ENCODE assay signal across 33 cellular contexts in the genomic region with DNA sequence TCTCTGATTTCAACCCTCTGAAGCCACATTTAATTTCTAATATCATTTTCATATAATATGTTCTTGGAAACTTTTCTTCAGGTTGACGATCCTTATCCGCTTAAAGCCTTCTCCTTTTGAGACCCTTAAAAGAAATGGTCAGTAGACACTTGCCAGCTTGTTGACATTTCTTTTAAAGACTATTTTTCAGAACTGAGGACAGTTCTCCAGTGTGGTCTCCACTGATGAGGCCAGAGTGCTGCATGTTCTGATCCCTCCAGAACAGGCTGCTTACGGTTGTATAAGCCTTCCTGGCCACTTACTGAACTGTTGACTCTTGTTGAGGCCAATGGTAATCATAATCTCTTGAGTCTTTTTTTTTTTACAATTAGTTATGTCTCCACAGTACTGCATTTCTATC.
A peak's percentile ranks its signal among the peaks of the same experiment; 100 is the strongest.
DNase-seq lines count a peak whose midpoint lies in the region; ATAC-seq and TF ChIP-seq lines count a peak whose summit lies in the region.
"Had no signal": no experiment of that assay in that cellular context is flagged by ENCODE, and none has a peak within 500 bp of the region (broad histone marks: within the 10 kb centered on the region; RNA-seq: fewer than 3 reads in every experiment).

No MANE protein-coding gene starts in this region.

- no peak overlapping the region for H2AFZ ChIP-seq in OCI-LY7 (ENCODE audit: low read length)

- no peak for DNase-seq in activated naive CD8-positive, alpha-beta T cell treated with anti-CD3 and anti-CD28 coated beads for 36 hours
- DNase-seq in activated naive CD8-positive, alpha-beta T cell treated with anti-CD3 and anti-CD28 coated beads, Interleukin-2, amount 50 U/mL, for 24 hours = no peak
- no peak for DNase-seq in chondrocyte (ENCODE audit: low spot score)
- no peak for DNase-seq in OCI-LY7 (ENCODE audit: low spot score)
- DNase-seq: 8988T; ACHN; AML-193; BE2C; C1 segment of cervical spinal cord; Caco-2; Calu3; CD4-positive, alpha-beta memory T cell; CD4-positive, alpha-beta T cell; CD4-positive, CD25-positive, alpha-beta regulatory T cell; CD8-positive, alpha-beta memory T cell; CD8-positive, alpha-beta T cell; COR-L47; DMS 273 treated with DMSO at 0.1 percent for 48 hours; DMS153; DMS53; DMS79; DMS79 treated with DMSO at 0.1 percent for 48 hours; DND-41; EL had no signal

- no TSS peak for BruUV-seq in OCI-LY7 (replicated peaks; lab: Mats Ljungman, UMichigan)

- POLR2A ChIA-PET in HEK293 (lab: Yijun Ruan, JAX) (no interaction called here), OCI-LY7 (lab: Charles Lee) (no interaction called here)

- no peaks in the 10 kb centered on the region for H3K9me3 ChIP-seq in HEK293 (ENCODE audit: control insufficient read depth, insufficient read depth, low read depth, low read length)
- H3K9me3 ChIP-seq in OCI-LY7 (ENCODE audit: low read length) = no peaks in the 10 kb centered on the region
- H3K9me3 ChIP-seq: A549, BE2C, Caco-2 had no signal

- no peaks in the 10 kb centered on the region for H3K4me1 Mint-ChIP-seq in activated naive CD8-positive, alpha-beta T cell treated with anti-CD3 and anti-CD28 coated beads for 36 hours
- H3K4me1 Mint-ChIP-seq in activated naive CD8-positive, alpha-beta T cell treated with anti-CD3 and anti-CD28 coated beads, Interleukin-2, amount 50 U/mL, for 24 hours = peaks cover 8% of the 10 kb centered on the region
- no peaks in the 10 kb centered on the region for H3K4me1 Mint-ChIP-seq in chondrocyte (ENCODE audit: low read depth)
- H3K4me1 Mint-ChIP-seq: B cell; CD14-positive monocyte; CD4-positive, alpha-beta memory T cell; CD8-positive, alpha-beta memory T cell had no signal

- H3K79me2 ChIP-seq in OCI-LY7 (ENCODE audit: insufficient read depth, low read depth, low read length) = no peaks in the 10 kb centered on the region

- TF ChIP-seq RAD21 in Ishikawa (IDR thresholded peaks at IDR 0.05; ENCODE audit: low read depth) = no peak

- TF ChIP-seq EP300 in Ishikawa (IDR thresholded peaks at IDR 0.05; ENCODE audit: borderline replicate concordance) = no peak

- H3K36me3 ChIP-seq in HEK293 (ENCODE audit: control insufficient read depth in 2 of 2, insufficient read depth in 1 of 2, low read length in 2 of 2) = no peaks in the 10 kb centered on the region
- no peaks in the 10 kb centered on the region for H3K36me3 ChIP-seq in OCI-LY7 (ENCODE audit: insufficient read depth, low read length)
- H3K36me3 ChIP-seq: BE2C; BLaER1; BLaER1 treated with 17β-estradiol and CSF1 and Interleukin-3, amounts not matched to agents 10 nM and 100 nM had no signal

- H3K36me3 Mint-ChIP-seq in activated naive CD8-positive, alpha-beta T cell treated with anti-CD3 and anti-CD28 coated beads for 36 hours = peaks cover 21% of the 10 kb centered on the region
- H3K36me3 Mint-ChIP-seq in activated naive CD8-positive, alpha-beta T cell treated with anti-CD3 and anti-CD28 coated beads, Interleukin-2, amount 50 U/mL, for 24 hours (ENCODE audit: low read depth) = peaks cover 10% of the 10 kb centered on the region
- H3K36me3 Mint-ChIP-seq in chondrocyte (ENCODE audit: low read depth) = no peaks in the 10 kb centered on the region
- H3K36me3 Mint-ChIP-seq: CD14-positive monocyte; CD4-positive, CD25-positive, alpha-beta regulatory T cell; CD8-positive, alpha-beta T cell had no signal

- intact Hi-C loops in OCI-LY7 (cut with micrococcal nuclease; ENCODE audit: unreplicated experiment) = no loop called here

- no peaks in the 10 kb centered on the region for H4K20me1 ChIP-seq in OCI-LY7 (ENCODE audit: insufficient read depth, low read length)
- H4K20me1 ChIP-seq: BLaER1; BLaER1 treated with 17β-estradiol and CSF1 and Interleukin-3, amounts not matched to agents 10 nM and 100 nM had no signal

- peak overlapping the region; percentile 28 for H3K27ac Mint-ChIP-seq in activated naive CD8-positive, alpha-beta T cell treated with anti-CD3 and anti-CD28 coated beads for 36 hours
- no peak overlapping the region for H3K27ac Mint-ChIP-seq in activated naive CD8-positive, alpha-beta T cell treated with anti-CD3 and anti-CD28 coated beads, Interleukin-2, amount 50 U/mL, for 24 hours
- H3K27ac Mint-ChIP-seq in chondrocyte (ENCODE audit: unreplicated experiment) = no peak overlapping the region
- H3K27ac Mint-ChIP-seq: B cell; CD4-positive, alpha-beta T cell; CD4-positive, CD25-positive, alpha-beta regulatory T cell; CD8-positive, alpha-beta T cell had no signal

- no peak for ATAC-seq in activated naive CD8-positive, alpha-beta T cell treated with anti-CD3 and anti-CD28 coated beads, Interleukin-2, amount 50 U/mL, for 24 hours
- ATAC-seq: A549; CD8-positive, alpha-beta T cell had no signal

- H3K4me3 ChIP-seq in HEK293 (ENCODE audit: low read depth, low read length) = no peak overlapping the region
- H3K4me3 ChIP-seq in OCI-LY7 (ENCODE audit: low read depth, low read length, poor library complexity, severe bottlenecking) = no peak overlapping the region
- H3K4me3 ChIP-seq: A549; BLaER1; BLaER1 treated with 17β-estradiol and CSF1 and Interleukin-3, amounts not matched to agents 10 nM and 100 nM had no signal

- TF ChIP-seq CTCF in HEK293 (tag by site-specific recombination; IDR thresholded peaks at IDR 0.05) (no peak), chondrocyte (IDR thresholded peaks at IDR 0.05) (no peak), OCI-LY7 (conservative IDR thresholded peaks at IDR 0.05; ENCODE audit: low read length) (no peak)

- H3K9me2 ChIP-seq in OCI-LY7 (ENCODE audit: insufficient read depth, low read length) = no peaks in the 10 kb centered on the region

- CTCF ChIA-PET in HEK293 (lab: Yijun Ruan, JAX) = no interaction called here
- CTCF ChIA-PET in OCI-LY7 (lab: Charles Lee; ENCODE audit: unreplicated experiment) = no interaction called here

- H3K27me3 Mint-ChIP-seq in activated naive CD8-positive, alpha-beta T cell treated with anti-CD3 and anti-CD28 coated beads for 36 hours = no peaks in the 10 kb centered on the region
- no peaks in the 10 kb centered on the region for H3K27me3 Mint-ChIP-seq in activated naive CD8-positive, alpha-beta T cell treated with anti-CD3 and anti-CD28 coated beads, Interleukin-2, amount 50 U/mL, for 24 hours
- H3K27me3 Mint-ChIP-seq in chondrocyte (ENCODE audit: low read depth) = peaks cover 8% of the 10 kb centered on the region
- H3K27me3 Mint-ChIP-seq: B cell; CD4-positive, alpha-beta T cell had no signal

- no peak overlapping the region for H3K4me3 Mint-ChIP-seq in activated naive CD8-positive, alpha-beta T cell treated with anti-CD3 and anti-CD28 coated beads for 36 hours
- no peak overlapping the region for H3K4me3 Mint-ChIP-seq in activated naive CD8-positive, alpha-beta T cell treated with anti-CD3 and anti-CD28 coated beads, Interleukin-2, amount 50 U/mL, for 24 hours
- no peak overlapping the region for H3K4me3 Mint-ChIP-seq in chondrocyte (ENCODE audit: unreplicated experiment)
- H3K4me3 Mint-ChIP-seq: B cell; CD14-positive monocyte; CD4-positive, alpha-beta memory T cell; CD4-positive, alpha-beta T cell; CD4-positive, CD25-positive, alpha-beta regulatory T cell; CD8-positive, alpha-beta memory T cell; CD8-positive, alpha-beta T cell had no signal

- H3K27ac ChIP-seq in HEK293 (ENCODE audit: extremely low read depth, low read depth, low read length) (no peak overlapping the region), OCI-LY7 (ENCODE audit: low read depth, low read length, poor library complexity, severe bottlenecking) (no peak overlapping the region)
- H3K27ac ChIP-seq: 22Rv1; A549; BLaER1; BLaER1 treated with 17β-estradiol and CSF1 and Interleukin-3, amounts not matched to agents 10 nM and 100 nM; C4-2B had no signal

- H3K4me1 ChIP-seq in HEK293 (ENCODE audit: control insufficient read depth, insufficient read depth, low read length) = no peaks in the 10 kb centered on the region
- H3K4me1 ChIP-seq in OCI-LY7 (ENCODE audit: insufficient read depth, low read length, poor library complexity, severe bottlenecking) = no peaks in the 10 kb centered on the region
- H3K4me1 ChIP-seq: A549; BE2C; BLaER1; BLaER1 treated with 17β-estradiol and CSF1 and Interleukin-3, amounts not matched to agents 10 nM and 100 nM; Caco-2 had no signal

- peaks cover 17% of the 10 kb centered on the region for H3K9me3 Mint-ChIP-seq in activated naive CD8-positive, alpha-beta T cell treated with anti-CD3 and anti-CD28 coated beads for 36 hours
- H3K9me3 Mint-ChIP-seq in activated naive CD8-positive, alpha-beta T cell treated with anti-CD3 and anti-CD28 coated beads, Interleukin-2, amount 50 U/mL, for 24 hours = peaks cover 25% of the 10 kb centered on the region
- H3K9me3 Mint-ChIP-seq in chondrocyte (ENCODE audit: low read depth) = peaks cover 4% of the 10 kb centered on the region

- H3K4me2 ChIP-seq in OCI-LY7 (ENCODE audit: low read length) = no peak overlapping the region
- H3K4me2 ChIP-seq: A549; BLaER1; BLaER1 treated with 17β-estradiol and CSF1 and Interleukin-3, amounts not matched to agents 10 nM and 100 nM had no signal

TF ChIP-seq in Ishikawa, 13 proteins besides CTCF, POLR2A, EP300 and RAD21 (continues in another document):
- TF ChIP-seq, protein P1, sequence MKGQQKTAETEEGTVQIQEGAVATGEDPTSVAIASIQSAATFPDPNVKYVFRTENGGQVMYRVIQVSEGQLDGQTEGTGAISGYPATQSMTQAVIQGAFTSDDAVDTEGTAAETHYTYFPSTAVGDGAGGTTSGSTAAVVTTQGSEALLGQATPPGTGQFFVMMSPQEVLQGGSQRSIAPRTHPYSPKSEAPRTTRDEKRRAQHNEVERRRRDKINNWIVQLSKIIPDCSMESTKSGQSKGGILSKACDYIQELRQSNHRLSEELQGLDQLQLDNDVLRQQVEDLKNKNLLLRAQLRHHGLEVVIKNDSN (IDR thresholded peaks at IDR 0.05) = no peak
